1 cellular context compared by ENCODE assay signal in genomic region chr2:126655066-126655465, GRCh38.
TF ChIP-seq lines count a peak whose summit lies in the region.

No MANE protein-coding gene starts in this region.

TF ChIP-seq in K562, 482 proteins besides CTCF, POLR2A, EP300 and RAD21 (continued from another document):
- no peak for TF ChIP-seq ELK1 (CRISPR knock-in tag; IDR thresholded peaks at IDR 0.05)
- 0 out of 2 replicates have a peak, but pooled peaks have one; percentile 20 for TF ChIP-seq DMBX1 (CRISPR knock-in tag; IDR thresholded peaks at IDR 0.05; ENCODE audit: borderline replicate concordance)
- peak; percentile 23; the same call in 1 of the 2 replicates for TF ChIP-seq TEAD4 (IDR thresholded peaks at IDR 0.05; ENCODE audit: low read length)
- TF ChIP-seq TEAD4 (CRISPR knock-in tag; IDR thresholded peaks at IDR 0.05; ENCODE audit: borderline replicate concordance), result no peak
- TF ChIP-seq SIN3A (IDR thresholded peaks at IDR 0.05; ENCODE audit: borderline replicate concordance in 2 of 2, control insufficient read depth in 1 of 2, low read depth in 2 of 2, low read length in 2 of 2), result peak in 1 of 2 experiments; percentile 28; a peak in 1 of 4 replicates
- no peak for TF ChIP-seq ZNF436 (CRISPR knock-in tag; IDR thresholded peaks at IDR 0.05)
- TF ChIP-seq ZNF592 (IDR thresholded peaks at IDR 0.05), result 0 out of 2 replicates have a peak, but pooled peaks have one; percentile 42
- TF ChIP-seq, protein P1, sequence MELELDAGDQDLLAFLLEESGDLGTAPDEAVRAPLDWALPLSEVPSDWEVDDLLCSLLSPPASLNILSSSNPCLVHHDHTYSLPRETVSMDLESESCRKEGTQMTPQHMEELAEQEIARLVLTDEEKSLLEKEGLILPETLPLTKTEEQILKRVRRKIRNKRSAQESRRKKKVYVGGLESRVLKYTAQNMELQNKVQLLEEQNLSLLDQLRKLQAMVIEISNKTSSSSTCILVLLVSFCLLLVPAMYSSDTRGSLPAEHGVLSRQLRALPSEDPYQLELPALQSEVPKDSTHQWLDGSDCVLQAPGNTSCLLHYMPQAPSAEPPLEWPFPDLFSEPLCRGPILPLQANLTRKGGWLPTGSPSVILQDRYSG (tag; conservative IDR thresholded peaks at IDR 0.05; ENCODE audit: low read depth), result no peak
- TF ChIP-seq KDM1A (IDR thresholded peaks at IDR 0.05), result 0 out of 4 replicates have a peak, but pooled peaks of 1 of the 2 experiments have one; percentile 19
- TF ChIP-seq CBFA2T3 (IDR thresholded peaks at IDR 0.05), result peak; percentile 54
- no peak for TF ChIP-seq SMARCA4 (IDR thresholded peaks at IDR 0.05)
- peak; percentile 49; the same call in 1 of the 2 replicates for TF ChIP-seq BCOR (IDR thresholded peaks at IDR 0.05)
- no peak for TF ChIP-seq GTF2F1 (IDR thresholded peaks at IDR 0.05; ENCODE audit: low read depth, low read length)
- TF ChIP-seq, protein P2, sequence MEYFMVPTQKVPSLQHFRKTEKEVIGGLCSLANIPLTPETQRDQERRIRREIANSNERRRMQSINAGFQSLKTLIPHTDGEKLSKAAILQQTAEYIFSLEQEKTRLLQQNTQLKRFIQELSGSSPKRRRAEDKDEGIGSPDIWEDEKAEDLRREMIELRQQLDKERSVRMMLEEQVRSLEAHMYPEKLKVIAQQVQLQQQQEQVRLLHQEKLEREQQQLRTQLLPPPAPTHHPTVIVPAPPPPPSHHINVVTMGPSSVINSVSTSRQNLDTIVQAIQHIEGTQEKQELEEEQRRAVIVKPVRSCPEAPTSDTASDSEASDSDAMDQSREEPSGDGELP (CRISPR knock-in tag; IDR thresholded peaks at IDR 0.05; ENCODE audit: borderline replicate concordance), result peak; percentile 74; the same call in 1 of the 2 replicates
- TF ChIP-seq, protein P3, sequence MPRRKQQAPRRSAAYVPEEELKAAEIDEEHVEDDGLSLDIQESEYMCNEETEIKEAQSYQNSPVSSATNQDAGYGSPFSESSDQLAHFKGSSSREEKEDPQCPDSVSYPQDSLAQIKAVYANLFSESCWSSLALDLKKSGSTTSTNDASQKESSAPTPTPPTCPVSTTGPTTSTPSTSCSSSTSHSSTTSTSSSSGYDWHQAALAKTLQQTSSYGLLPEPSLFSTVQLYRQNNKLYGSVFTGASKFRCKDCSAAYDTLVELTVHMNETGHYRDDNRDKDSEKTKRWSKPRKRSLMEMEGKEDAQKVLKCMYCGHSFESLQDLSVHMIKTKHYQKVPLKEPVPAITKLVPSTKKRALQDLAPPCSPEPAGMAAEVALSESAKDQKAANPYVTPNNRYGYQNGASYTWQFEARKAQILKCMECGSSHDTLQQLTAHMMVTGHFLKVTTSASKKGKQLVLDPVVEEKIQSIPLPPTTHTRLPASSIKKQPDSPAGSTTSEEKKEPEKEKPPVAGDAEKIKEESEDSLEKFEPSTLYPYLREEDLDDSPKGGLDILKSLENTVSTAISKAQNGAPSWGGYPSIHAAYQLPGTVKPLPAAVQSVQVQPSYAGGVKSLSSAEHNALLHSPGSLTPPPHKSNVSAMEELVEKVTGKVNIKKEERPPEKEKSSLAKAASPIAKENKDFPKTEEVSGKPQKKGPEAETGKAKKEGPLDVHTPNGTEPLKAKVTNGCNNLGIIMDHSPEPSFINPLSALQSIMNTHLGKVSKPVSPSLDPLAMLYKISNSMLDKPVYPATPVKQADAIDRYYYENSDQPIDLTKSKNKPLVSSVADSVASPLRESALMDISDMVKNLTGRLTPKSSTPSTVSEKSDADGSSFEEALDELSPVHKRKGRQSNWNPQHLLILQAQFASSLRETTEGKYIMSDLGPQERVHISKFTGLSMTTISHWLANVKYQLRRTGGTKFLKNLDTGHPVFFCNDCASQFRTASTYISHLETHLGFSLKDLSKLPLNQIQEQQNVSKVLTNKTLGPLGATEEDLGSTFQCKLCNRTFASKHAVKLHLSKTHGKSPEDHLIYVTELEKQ (CRISPR knock-in tag; IDR thresholded peaks at IDR 0.05), result no peak
- peak; percentile 36; the same call in 1 of the 2 replicates for TF ChIP-seq PKNOX1 (IDR thresholded peaks at IDR 0.05)
- TF ChIP-seq TAF1 (IDR thresholded peaks at IDR 0.05; ENCODE audit: control insufficient read depth, extremely low read depth, insufficient read depth, low read length, severe bottlenecking), result peak; percentile 20
- TF ChIP-seq ARID2 (IDR thresholded peaks at IDR 0.05), result no peak
- 0 out of 6 replicates have a peak, but pooled peaks of 1 of the 3 experiments have one; percentile 3 for TF ChIP-seq ZBTB11 (CRISPR knock-in tag; IDR thresholded peaks at IDR 0.05)
- no peak for TF ChIP-seq PHF20 (IDR thresholded peaks at IDR 0.05; ENCODE audit: partially characterized antibody)
- peak; percentile 19 for TF ChIP-seq CHD4 (IDR thresholded peaks at IDR 0.05; ENCODE audit: insufficient read depth, insufficient replicate concordance, low read depth, low read length, poor library complexity, severe bottlenecking)
- no peak for TF ChIP-seq BDP1 (IDR thresholded peaks at IDR 0.05; ENCODE audit: insufficient read depth, insufficient read length)
- TF ChIP-seq SMAD1 (IDR thresholded peaks at IDR 0.05; ENCODE audit: low read depth, low read length, partially characterized antibody), result no peak
- TF ChIP-seq ZNF512 (tag; IDR thresholded peaks at IDR 0.05), result no peak
- TF ChIP-seq FOXK2 (conservative IDR thresholded peaks at IDR 0.05 in 1 of 2, IDR thresholded peaks at IDR 0.05 in 1 of 2; ENCODE audit: low read depth in 2 of 2), result peak in 1 of 2 experiments; percentile 20; a peak in 1 of 4 replicates
- no peak for TF ChIP-seq TAF15 (IDR thresholded peaks at IDR 0.05; ENCODE audit: low read depth, low read length)
- TF ChIP-seq ZFX (CRISPR knock-in tag; IDR thresholded peaks at IDR 0.05), result peak; percentile 21; the same call in 1 of the 2 replicates
- TF ChIP-seq TBP (optimal IDR thresholded peaks at IDR 0.05; ENCODE audit: low read depth, low read length), result peak; percentile 38
- TF ChIP-seq MYNN (IDR thresholded peaks at IDR 0.05), result no peak
- no peak for TF ChIP-seq MYNN (CRISPR knock-in tag; IDR thresholded peaks at IDR 0.05)
- no peak for TF ChIP-seq MECOM (CRISPR knock-in tag; IDR thresholded peaks at IDR 0.05)
- peak; percentile 36 for TF ChIP-seq CXXC5 (CRISPR knock-in tag; IDR thresholded peaks at IDR 0.05)
- peak in 1 of 2 experiments; percentile 29; a peak in 1 of 4 replicates for TF ChIP-seq MNT (conservative IDR thresholded peaks at IDR 0.05)
